ENCODE assay signal across 1 cellular context in the genomic region with DNA sequence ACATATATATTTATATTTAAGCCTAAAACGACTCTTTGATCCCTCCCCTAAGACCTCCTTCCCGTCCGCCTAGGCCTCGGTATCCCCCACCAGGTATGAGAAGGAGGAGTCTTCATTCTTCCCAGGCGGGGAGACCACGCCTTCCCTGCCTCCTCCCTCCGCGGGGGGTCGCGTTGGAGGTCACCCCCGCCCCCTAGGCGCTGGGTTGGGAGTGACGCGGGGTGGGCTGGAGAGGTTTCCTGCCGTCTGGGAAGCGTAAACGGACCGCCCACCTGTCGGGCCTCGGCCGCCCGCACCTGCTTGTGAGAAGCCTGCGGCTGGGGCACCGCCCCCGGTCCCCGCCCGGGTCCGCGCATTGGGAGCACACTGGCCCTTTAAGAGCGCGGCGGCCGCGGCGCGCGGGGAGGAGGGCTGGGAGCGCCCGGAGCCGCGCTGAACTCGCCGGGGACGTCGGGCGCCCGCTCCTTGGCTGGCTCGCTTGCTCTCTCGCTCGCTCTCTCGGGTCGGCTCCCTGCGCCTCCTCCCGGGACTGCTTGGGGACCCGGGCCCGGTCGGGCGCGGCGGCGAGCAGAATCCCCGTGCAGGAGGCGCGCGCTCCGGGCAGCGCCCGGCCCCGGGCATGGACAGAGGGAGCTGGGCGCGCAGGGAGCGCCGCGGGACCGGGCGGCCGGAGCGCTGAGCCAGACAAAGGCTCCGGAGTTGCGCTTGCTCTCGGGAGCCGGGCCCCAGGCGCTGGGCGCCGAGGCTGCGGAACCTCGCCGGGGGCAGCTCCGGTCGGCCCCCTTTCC.
TF ChIP-seq lines count a peak whose summit lies in the region.

A gene (plus strand): TSS at position 404 of the 788 bp plus-strand sequence. CDS start 597 bp downstream, outside the sequence.

TF ChIP-seq in K562, 482 proteins besides CTCF, POLR2A, EP300 and RAD21 (continued from another document and continues in another):
- TF ChIP-seq HMGN3 (IDR thresholded peaks at IDR 0.05; ENCODE audit: borderline replicate concordance, extremely low read depth, insufficient read length, low read depth, low read length) (peak; percentile 44), NR2C2 (CRISPR knock-in tag; IDR thresholded peaks at IDR 0.05) (no peak), NR2C2 (tag; IDR thresholded peaks at IDR 0.05) (peak; percentile 64), TOE1 (IDR thresholded peaks at IDR 0.05; ENCODE audit: borderline replicate concordance) (peak; percentile 38; the same call in 1 of the 2 replicates), TOE1 (CRISPR knock-in tag; IDR thresholded peaks at IDR 0.05; ENCODE audit: borderline replicate concordance, low read depth) (no peak), HDAC1 (IDR thresholded peaks at IDR 0.05) (peak in 1 of 2 experiments; percentile 22; a peak in 2 of 4 replicates), SMC3 (conservative IDR thresholded peaks at IDR 0.05; ENCODE audit: insufficient read depth, low read depth, low read length) (0 out of 2 replicates have a peak, but pooled peaks have one; percentile 8), RBM22 (IDR thresholded peaks at IDR 0.05; ENCODE audit: low read depth, low read length, poor library complexity, severe bottlenecking) (peak; percentile 35), CBFA2T3 (IDR thresholded peaks at IDR 0.05) (peak; percentile 27), SOX6 (IDR thresholded peaks at IDR 0.05) (peak; percentile 23; the same call in 1 of the 2 replicates), CXXC5 (CRISPR knock-in tag; IDR thresholded peaks at IDR 0.05) (peak; percentile 61), ZNF77 (CRISPR knock-in tag; IDR thresholded peaks at IDR 0.05) (no peak), EP400 (IDR thresholded peaks at IDR 0.05) (no peak), PHF8 (IDR thresholded peaks at IDR 0.05; ENCODE audit: borderline replicate concordance, low read length) (peak; percentile 26; the same call in 1 of the 2 replicates), KDM4B (IDR thresholded peaks at IDR 0.05; ENCODE audit: borderline replicate concordance in 2 of 2, low read depth in 1 of 2) (no peak), SIN3B (IDR thresholded peaks at IDR 0.05; ENCODE audit: low read depth) (0 out of 2 replicates have a peak, but pooled peaks have one; percentile 13), RBM34 (IDR thresholded peaks at IDR 0.05; ENCODE audit: borderline replicate concordance, insufficient read depth, low read length) (0 out of 2 replicates have a peak, but pooled peaks have one; percentile 15), SP1 (CRISPR knock-in tag; IDR thresholded peaks at IDR 0.05) (peak; percentile 13; the same call in 1 of the 2 replicates), NCOA6 (IDR thresholded peaks at IDR 0.05) (peak; percentile 59; the same call in 1 of the 2 replicates), TBP (optimal IDR thresholded peaks at IDR 0.05; ENCODE audit: low read depth, low read length) (peak; percentile 30), KLF13 (tag; IDR thresholded peaks at IDR 0.05; ENCODE audit: borderline replicate concordance, low read depth) (peak; percentile 88; the same call in 1 of the 2 replicates), MTA3 (IDR thresholded peaks at IDR 0.05; ENCODE audit: borderline replicate concordance) (peak; percentile 18; the same call in 1 of the 2 replicates), RBM14 (IDR thresholded peaks at IDR 0.05; ENCODE audit: borderline replicate concordance, insufficient read depth, low read depth, low read length) (no peak), GABPB1 (CRISPR knock-in tag; IDR thresholded peaks at IDR 0.05) (0 out of 2 replicates have a peak, but pooled peaks have one; percentile 16), EWSR1 (IDR thresholded peaks at IDR 0.05; ENCODE audit: borderline replicate concordance, low read depth, partially characterized antibody) (no peak), PHF20 (IDR thresholded peaks at IDR 0.05; ENCODE audit: partially characterized antibody) (peak; percentile 17), HNRNPLL (IDR thresholded peaks at IDR 0.05; ENCODE audit: low read depth, low read length, poor library complexity, severe bottlenecking) (peak; percentile 18), ATF1 (CRISPR knock-in tag; IDR thresholded peaks at IDR 0.05) (no peak), ATF1 (tag; IDR thresholded peaks at IDR 0.05) (0 out of 2 replicates have a peak, but pooled peaks have one; percentile 14), BCOR (IDR thresholded peaks at IDR 0.05) (0 out of 2 replicates have a peak, but pooled peaks have one; percentile 48), TAF1 (IDR thresholded peaks at IDR 0.05; ENCODE audit: control insufficient read depth, extremely low read depth, insufficient read depth, low read length, severe bottlenecking) (peak; percentile 12), RBBP5 (IDR thresholded peaks at IDR 0.05; ENCODE audit: borderline replicate concordance, insufficient read depth, low read length, poor library complexity, severe bottlenecking) (peak; percentile 43), NONO (IDR thresholded peaks at IDR 0.05; ENCODE audit: low read depth in 2 of 2, low read length in 1 of 2) (peak in 1 of 2 experiments; percentile 52; a peak in 1 of 4 replicates), FOXP1 (CRISPR knock-in tag; IDR thresholded peaks at IDR 0.05) (no peak), MYC (IDR thresholded peaks at IDR 0.05; ENCODE audit: low read depth, low read length) (peak; percentile 14; the same call in 1 of the 2 replicates), MYC (CRISPR knock-in tag; IDR thresholded peaks at IDR 0.05; ENCODE audit: borderline replicate concordance, low read depth) (no peak), ZNF780A (CRISPR knock-in tag; IDR thresholded peaks at IDR 0.05) (no peak), CTBP1 (IDR thresholded peaks at IDR 0.05; ENCODE audit: borderline replicate concordance) (peak; percentile 93)
- TF ChIP-seq, protein P1, sequence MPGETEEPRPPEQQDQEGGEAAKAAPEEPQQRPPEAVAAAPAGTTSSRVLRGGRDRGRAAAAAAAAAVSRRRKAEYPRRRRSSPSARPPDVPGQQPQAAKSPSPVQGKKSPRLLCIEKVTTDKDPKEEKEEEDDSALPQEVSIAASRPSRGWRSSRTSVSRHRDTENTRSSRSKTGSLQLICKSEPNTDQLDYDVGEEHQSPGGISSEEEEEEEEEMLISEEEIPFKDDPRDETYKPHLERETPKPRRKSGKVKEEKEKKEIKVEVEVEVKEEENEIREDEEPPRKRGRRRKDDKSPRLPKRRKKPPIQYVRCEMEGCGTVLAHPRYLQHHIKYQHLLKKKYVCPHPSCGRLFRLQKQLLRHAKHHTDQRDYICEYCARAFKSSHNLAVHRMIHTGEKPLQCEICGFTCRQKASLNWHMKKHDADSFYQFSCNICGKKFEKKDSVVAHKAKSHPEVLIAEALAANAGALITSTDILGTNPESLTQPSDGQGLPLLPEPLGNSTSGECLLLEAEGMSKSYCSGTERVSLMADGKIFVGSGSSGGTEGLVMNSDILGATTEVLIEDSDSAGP (CRISPR knock-in tag; IDR thresholded peaks at IDR 0.05) = peak; percentile 98
- TF ChIP-seq, protein P2, sequence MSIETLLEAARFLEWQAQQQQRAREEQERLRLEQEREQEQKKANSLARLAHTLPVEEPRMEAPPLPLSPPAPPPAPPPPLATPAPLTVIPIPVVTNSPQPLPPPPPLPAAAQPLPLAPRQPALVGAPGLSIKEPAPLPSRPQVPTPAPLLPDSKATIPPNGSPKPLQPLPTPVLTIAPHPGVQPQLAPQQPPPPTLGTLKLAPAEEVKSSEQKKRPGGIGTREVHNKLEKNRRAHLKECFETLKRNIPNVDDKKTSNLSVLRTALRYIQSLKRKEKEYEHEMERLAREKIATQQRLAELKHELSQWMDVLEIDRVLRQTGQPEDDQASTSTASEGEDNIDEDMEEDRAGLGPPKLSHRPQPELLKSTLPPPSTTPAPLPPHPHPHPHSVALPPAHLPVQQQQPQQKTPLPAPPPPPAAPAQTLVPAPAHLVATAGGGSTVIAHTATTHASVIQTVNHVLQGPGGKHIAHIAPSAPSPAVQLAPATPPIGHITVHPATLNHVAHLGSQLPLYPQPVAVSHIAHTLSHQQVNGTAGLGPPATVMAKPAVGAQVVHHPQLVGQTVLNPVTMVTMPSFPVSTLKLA (conservative IDR thresholded peaks at IDR 0.05) = peak in 1 of 2 experiments; percentile 8; a peak in 2 of 4 replicates
- TF ChIP-seq, protein P3, sequence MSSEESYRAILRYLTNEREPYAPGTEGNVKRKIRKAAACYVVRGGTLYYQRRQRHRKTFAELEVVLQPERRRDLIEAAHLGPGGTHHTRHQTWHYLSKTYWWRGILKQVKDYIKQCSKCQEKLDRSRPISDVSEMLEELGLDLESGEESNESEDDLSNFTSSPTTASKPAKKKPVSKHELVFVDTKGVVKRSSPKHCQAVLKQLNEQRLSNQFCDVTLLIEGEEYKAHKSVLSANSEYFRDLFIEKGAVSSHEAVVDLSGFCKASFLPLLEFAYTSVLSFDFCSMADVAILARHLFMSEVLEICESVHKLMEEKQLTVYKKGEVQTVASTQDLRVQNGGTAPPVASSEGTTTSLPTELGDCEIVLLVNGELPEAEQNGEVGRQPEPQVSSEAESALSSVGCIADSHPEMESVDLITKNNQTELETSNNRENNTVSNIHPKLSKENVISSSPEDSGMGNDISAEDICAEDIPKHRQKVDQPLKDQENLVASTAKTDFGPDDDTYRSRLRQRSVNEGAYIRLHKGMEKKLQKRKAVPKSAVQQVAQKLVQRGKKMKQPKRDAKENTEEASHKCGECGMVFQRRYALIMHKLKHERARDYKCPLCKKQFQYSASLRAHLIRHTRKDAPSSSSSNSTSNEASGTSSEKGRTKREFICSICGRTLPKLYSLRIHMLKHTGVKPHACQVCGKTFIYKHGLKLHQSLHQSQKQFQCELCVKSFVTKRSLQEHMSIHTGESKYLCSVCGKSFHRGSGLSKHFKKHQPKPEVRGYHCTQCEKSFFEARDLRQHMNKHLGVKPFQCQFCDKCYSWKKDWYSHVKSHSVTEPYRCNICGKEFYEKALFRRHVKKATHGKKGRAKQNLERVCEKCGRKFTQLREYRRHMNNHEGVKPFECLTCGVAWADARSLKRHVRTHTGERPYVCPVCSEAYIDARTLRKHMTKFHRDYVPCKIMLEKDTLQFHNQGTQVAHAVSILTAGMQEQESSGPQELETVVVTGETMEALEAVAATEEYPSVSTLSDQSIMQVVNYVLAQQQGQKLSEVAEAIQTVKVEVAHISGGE (CRISPR knock-in tag; IDR thresholded peaks at IDR 0.05) = peak in 1 of 3 experiments; percentile 49; a peak in 1 of 6 replicates
- TF ChIP-seq, protein P4, sequence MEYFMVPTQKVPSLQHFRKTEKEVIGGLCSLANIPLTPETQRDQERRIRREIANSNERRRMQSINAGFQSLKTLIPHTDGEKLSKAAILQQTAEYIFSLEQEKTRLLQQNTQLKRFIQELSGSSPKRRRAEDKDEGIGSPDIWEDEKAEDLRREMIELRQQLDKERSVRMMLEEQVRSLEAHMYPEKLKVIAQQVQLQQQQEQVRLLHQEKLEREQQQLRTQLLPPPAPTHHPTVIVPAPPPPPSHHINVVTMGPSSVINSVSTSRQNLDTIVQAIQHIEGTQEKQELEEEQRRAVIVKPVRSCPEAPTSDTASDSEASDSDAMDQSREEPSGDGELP (CRISPR knock-in tag; IDR thresholded peaks at IDR 0.05; ENCODE audit: borderline replicate concordance) = peak; percentile 4; the same call in 1 of the 2 replicates
- TF ChIP-seq, protein P5, sequence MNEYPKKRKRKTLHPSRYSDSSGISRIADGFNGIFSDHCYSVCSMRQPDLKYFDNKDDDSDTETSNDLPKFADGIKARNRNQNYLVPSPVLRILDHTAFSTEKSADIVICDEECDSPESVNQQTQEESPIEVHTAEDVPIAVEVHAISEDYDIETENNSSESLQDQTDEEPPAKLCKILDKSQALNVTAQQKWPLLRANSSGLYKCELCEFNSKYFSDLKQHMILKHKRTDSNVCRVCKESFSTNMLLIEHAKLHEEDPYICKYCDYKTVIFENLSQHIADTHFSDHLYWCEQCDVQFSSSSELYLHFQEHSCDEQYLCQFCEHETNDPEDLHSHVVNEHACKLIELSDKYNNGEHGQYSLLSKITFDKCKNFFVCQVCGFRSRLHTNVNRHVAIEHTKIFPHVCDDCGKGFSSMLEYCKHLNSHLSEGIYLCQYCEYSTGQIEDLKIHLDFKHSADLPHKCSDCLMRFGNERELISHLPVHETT (CRISPR knock-in tag; conservative IDR thresholded peaks at IDR 0.05 in 1 of 2, IDR thresholded peaks at IDR 0.05 in 1 of 2) = peak in 1 of 2 experiments; percentile 16; a peak in 1 of 4 replicates
- TF ChIP-seq, protein P6, sequence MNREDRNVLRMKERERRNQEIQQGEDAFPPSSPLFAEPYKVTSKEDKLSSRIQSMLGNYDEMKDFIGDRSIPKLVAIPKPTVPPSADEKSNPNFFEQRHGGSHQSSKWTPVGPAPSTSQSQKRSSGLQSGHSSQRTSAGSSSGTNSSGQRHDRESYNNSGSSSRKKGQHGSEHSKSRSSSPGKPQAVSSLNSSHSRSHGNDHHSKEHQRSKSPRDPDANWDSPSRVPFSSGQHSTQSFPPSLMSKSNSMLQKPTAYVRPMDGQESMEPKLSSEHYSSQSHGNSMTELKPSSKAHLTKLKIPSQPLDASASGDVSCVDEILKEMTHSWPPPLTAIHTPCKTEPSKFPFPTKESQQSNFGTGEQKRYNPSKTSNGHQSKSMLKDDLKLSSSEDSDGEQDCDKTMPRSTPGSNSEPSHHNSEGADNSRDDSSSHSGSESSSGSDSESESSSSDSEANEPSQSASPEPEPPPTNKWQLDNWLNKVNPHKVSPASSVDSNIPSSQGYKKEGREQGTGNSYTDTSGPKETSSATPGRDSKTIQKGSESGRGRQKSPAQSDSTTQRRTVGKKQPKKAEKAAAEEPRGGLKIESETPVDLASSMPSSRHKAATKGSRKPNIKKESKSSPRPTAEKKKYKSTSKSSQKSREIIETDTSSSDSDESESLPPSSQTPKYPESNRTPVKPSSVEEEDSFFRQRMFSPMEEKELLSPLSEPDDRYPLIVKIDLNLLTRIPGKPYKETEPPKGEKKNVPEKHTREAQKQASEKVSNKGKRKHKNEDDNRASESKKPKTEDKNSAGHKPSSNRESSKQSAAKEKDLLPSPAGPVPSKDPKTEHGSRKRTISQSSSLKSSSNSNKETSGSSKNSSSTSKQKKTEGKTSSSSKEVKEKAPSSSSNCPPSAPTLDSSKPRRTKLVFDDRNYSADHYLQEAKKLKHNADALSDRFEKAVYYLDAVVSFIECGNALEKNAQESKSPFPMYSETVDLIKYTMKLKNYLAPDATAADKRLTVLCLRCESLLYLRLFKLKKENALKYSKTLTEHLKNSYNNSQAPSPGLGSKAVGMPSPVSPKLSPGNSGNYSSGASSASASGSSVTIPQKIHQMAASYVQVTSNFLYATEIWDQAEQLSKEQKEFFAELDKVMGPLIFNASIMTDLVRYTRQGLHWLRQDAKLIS (CRISPR knock-in tag; IDR thresholded peaks at IDR 0.05) = 0 out of 2 replicates have a peak, but pooled peaks have one; percentile 57
- TF ChIP-seq, protein P7, sequence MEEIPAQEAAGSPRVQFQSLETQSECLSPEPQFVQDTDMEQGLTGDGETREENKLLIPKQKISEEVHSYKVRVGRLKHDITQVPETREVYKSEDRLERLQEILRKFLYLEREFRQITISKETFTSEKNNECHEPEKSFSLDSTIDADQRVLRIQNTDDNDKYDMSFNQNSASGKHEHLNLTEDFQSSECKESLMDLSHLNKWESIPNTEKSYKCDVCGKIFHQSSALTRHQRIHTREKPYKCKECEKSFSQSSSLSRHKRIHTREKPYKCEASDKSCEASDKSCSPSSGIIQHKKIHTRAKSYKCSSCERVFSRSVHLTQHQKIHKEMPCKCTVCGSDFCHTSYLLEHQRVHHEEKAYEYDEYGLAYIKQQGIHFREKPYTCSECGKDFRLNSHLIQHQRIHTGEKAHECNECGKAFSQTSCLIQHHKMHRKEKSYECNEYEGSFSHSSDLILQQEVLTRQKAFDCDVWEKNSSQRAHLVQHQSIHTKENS (CRISPR knock-in tag; IDR thresholded peaks at IDR 0.05) = no peak
